Comparison of ENCODE assay signal across 8 cellular contexts in genomic region chr9:20683351-20684034, GRCh38. TPM values are rescaled to one million over a fixed set of nuclear protein-coding genes. Genes with fewer than 3 reads are reported as not detected.
A peak's percentile ranks its signal among the peaks of the same experiment; 100 is the strongest.
DNase-seq lines count a peak whose midpoint lies in the region; ATAC-seq and TF ChIP-seq lines count a peak whose summit lies in the region.

No MANE protein-coding gene starts in this region.

- H3K36me3 Mint-ChIP-seq in natural killer cell = no peaks in the 10 kb centered on the region

- POLR2A ChIA-PET in HEK293T (lab: Yijun Ruan, JAX) = interaction anchor here (0.6 to 1.8 kb wide), 16 partner anchors 10 to 301 kb away, joined by 3 to 12 read pairs (median 4); partner anchors contain the start of gene MLLT3

- H3K4me1 Mint-ChIP-seq in natural killer cell = peaks cover 15 to 17% of the 10 kb centered on the region in 2 donors

- no peak for TF ChIP-seq CTCF in natural killer cell (IDR thresholded peaks at IDR 0.05)

- H3K9me3 Mint-ChIP-seq in natural killer cell = no peaks in the 10 kb centered on the region

- CTCF ChIA-PET in HEK293T (lab: Yijun Ruan, JAX) = interaction anchor here (0.5 to 1.1 kb wide), 2 partner anchors 19 to 273 kb away, joined by 3 read pairs; no protein-coding TSS in a partner anchor

- no peaks in the 10 kb centered on the region for H3K27me3 Mint-ChIP-seq in natural killer cell (ENCODE audit: low read depth in 2 of 2)

- H3K4me3 Mint-ChIP-seq in natural killer cell = peak overlapping the region; percentile 88

- H3K27ac ChIP-seq in temporal lobe (ENCODE audit: low read depth, low read length) = peak overlapping the region; percentile 58

- peak; percentile 73 for DNase-seq in GM03348 (ENCODE audit: low spot score)
- no peak for DNase-seq in HEK293T (ENCODE audit: extremely low spot score)
- peak; percentile 31 for DNase-seq in NCI-H345 (lab: John Stamatoyannopoulos, UW)
- DNase-seq in activated T-cell treated with anti-CD3 and anti-CD28 coated beads for 24 hours (ENCODE audit: low read depth) = peak; percentile 37
- peak; percentile 18 for DNase-seq in natural killer cell

- ATAC-seq in esophagus mucosa (peak; percentile 31), natural killer cell (peak; percentile 9 to 12 (median 10)), GM18858 (IDR thresholded peaks at IDR 0.05; ENCODE audit: unreplicated experiment) (no peak)

- intact Hi-C loops in natural killer cell (cut with micrococcal nuclease) = loop anchor here (1.0 kb wide), 1 partner anchor 60 kb away; no protein-coding TSS in a partner anchor

- peak overlapping the region; percentile 15 to 79 for H3K27ac Mint-ChIP-seq in natural killer cell

TF ChIP-seq in HEK293T, 16 proteins besides CTCF, POLR2A, EP300 and RAD21:
- TF ChIP-seq SP1 (IDR thresholded peaks at IDR 0.05) (no peak), ARNT (IDR thresholded peaks at IDR 0.05) (no peak), HDGF (IDR thresholded peaks at IDR 0.05; ENCODE audit: borderline replicate concordance) (no peak), LEF1 (IDR thresholded peaks at IDR 0.05; ENCODE audit: borderline replicate concordance) (no peak), L3MBTL2 (conservative IDR thresholded peaks at IDR 0.05) (peak; percentile 57), FOXA1 (IDR thresholded peaks at IDR 0.05) (no peak), NFRKB (IDR thresholded peaks at IDR 0.05) (no peak), CTBP1 (IDR thresholded peaks at IDR 0.05; ENCODE audit: borderline replicate concordance) (no peak), FOXK2 (IDR thresholded peaks at IDR 0.05) (no peak), SUZ12 (IDR thresholded peaks at IDR 0.05) (no peak), TARDBP (IDR thresholded peaks at IDR 0.05) (0 out of 2 replicates have a peak, but pooled peaks have one; percentile 45), ZNF384 (IDR thresholded peaks at IDR 0.05) (0 out of 2 replicates have a peak, but pooled peaks have one; percentile 13)
- TF ChIP-seq, protein P1, sequence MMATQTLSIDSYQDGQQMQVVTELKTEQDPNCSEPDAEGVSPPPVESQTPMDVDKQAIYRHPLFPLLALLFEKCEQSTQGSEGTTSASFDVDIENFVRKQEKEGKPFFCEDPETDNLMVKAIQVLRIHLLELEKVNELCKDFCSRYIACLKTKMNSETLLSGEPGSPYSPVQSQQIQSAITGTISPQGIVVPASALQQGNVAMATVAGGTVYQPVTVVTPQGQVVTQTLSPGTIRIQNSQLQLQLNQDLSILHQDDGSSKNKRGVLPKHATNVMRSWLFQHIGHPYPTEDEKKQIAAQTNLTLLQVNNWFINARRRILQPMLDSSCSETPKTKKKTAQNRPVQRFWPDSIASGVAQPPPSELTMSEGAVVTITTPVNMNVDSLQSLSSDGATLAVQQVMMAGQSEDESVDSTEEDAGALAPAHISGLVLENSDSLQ (IDR thresholded peaks at IDR 0.05) = peak; percentile 31

RNA-seq across cellular contexts. Expression of gene FOCAD, which starts 0.6 kb away (rescaled TPM):
- total RNA-seq in esophagus mucosa = 17.1 TPM
- total RNA-seq in natural killer cell = 10 to 100 TPM; 15.1 to 27.6 (median 18.8) TPM
- total RNA-seq in temporal lobe = 86.8 TPM
